18 cellular contexts compared by ENCODE assay signal in genomic region chr2:139374307-139374850, GRCh38.
DNase-seq lines count a peak whose midpoint lies in the region; ATAC-seq and TF ChIP-seq lines count a peak whose summit lies in the region.
"Had no signal": no experiment of that assay in that cellular context is flagged by ENCODE, and none has a peak within 500 bp of the region (broad histone marks: within the 10 kb centered on the region; RNA-seq: fewer than 3 reads in every experiment).

No MANE protein-coding gene starts in this region.

- CTCF ChIA-PET in HEK293T (lab: Yijun Ruan, JAX): no interaction called here

- no peaks in the 10 kb centered on the region for H3K36me3 ChIP-seq in left lung
- H3K36me3 ChIP-seq in stomach: no peaks in the 10 kb centered on the region
- H3K36me3 ChIP-seq: HAP-1 had no signal

- H3K4me1 ChIP-seq in left lung (no peaks in the 10 kb centered on the region), stomach (no peaks in the 10 kb centered on the region)
- H3K4me1 ChIP-seq: Caco-2, HAP-1 had no signal

- ATAC-seq in left lung (peak; percentile 46), GM18505 (IDR thresholded peaks at IDR 0.05; ENCODE audit: unreplicated experiment) (no peak)
- no peak for ATAC-seq in activated CD4-positive, CD25-positive, alpha-beta regulatory T cell treated with anti-CD3 and anti-CD28 coated beads, Interleukin-2, amount 50 U/mL, for 24 hours
- ATAC-seq: GM12878 had no signal

- H3K27ac ChIP-seq in left lung: no peak overlapping the region
- no peak overlapping the region for H3K27ac ChIP-seq in stomach
- H3K27ac ChIP-seq: C4-2B, GM23248, HL-60 had no signal

- WGBS in stomach, 5 donors: 78 to 86% (median 83%) methylated on average over 4 of the region's 4 CpGs

- POLR2A ChIA-PET in HEK293T (lab: Yijun Ruan, JAX): no interaction called here

- DNase-seq in AML-193 (lab: John Stamatoyannopoulos, UW) (peak; percentile 4 to 24), HEK293T (ENCODE audit: extremely low spot score) (no peak), epithelial cell of proximal tubule (ENCODE audit: low read depth) (peak; percentile 35), left lung (no peak), NCI-H2029 treated with DMSO at 0.1 percent for 48 hours (lab: John Stamatoyannopoulos, UW) (no peak), stomach (no peak)
- DNase-seq: ACHN; Caco-2; CD4-positive, alpha-beta T cell; DND-41; EL; GM23248 had no signal

- TF ChIP-seq EP300 in stomach (IDR thresholded peaks at IDR 0.05): no peak

- TF ChIP-seq CTCF in epithelial cell of proximal tubule (conservative IDR thresholded peaks at IDR 0.05; ENCODE audit: low read depth, low read length): no peak
- no peak for TF ChIP-seq CTCF in left lung (IDR thresholded peaks at IDR 0.05)
- no peak for TF ChIP-seq CTCF in stomach (IDR thresholded peaks at IDR 0.05)

- no peaks in the 10 kb centered on the region for H3K27me3 ChIP-seq in left lung
- H3K27me3 ChIP-seq in stomach: no peaks in the 10 kb centered on the region

- peaks cover 0 to 8% of the 10 kb centered on the region in 2 donors for H3K9me3 ChIP-seq in left lung
- H3K9me3 ChIP-seq in stomach: no peaks in the 10 kb centered on the region
- H3K9me3 ChIP-seq: Caco-2, HAP-1 had no signal

- no peak overlapping the region for H3K4me3 ChIP-seq in epithelial cell of proximal tubule (ENCODE audit: low read depth, low read length)
- no peak overlapping the region for H3K4me3 ChIP-seq in left lung
- H3K4me3 ChIP-seq in stomach: no peak overlapping the region
- H3K4me3 ChIP-seq: GM12878, GM23248, HAP-1 had no signal

- TF ChIP-seq POLR2A in GM18505 (IDR thresholded peaks at IDR 0.05; ENCODE audit: borderline replicate concordance, extremely low read depth, insufficient read depth, insufficient read length): no peak
- TF ChIP-seq POLR2A in stomach (IDR thresholded peaks at IDR 0.05): no peak

- intact Hi-C loops in left lung (cut with DNase I) (no loop called here), stomach (cut with DNase I; ENCODE audit: low total_unique reads) (no loop called here)

TF ChIP-seq in HEK293T, 16 proteins besides CTCF, POLR2A, EP300 and RAD21:
- TF ChIP-seq SUZ12 (IDR thresholded peaks at IDR 0.05) (no peak), FOXM1 (IDR thresholded peaks at IDR 0.05; ENCODE audit: borderline replicate concordance) (no peak), ARNT (IDR thresholded peaks at IDR 0.05) (no peak), LEF1 (IDR thresholded peaks at IDR 0.05; ENCODE audit: borderline replicate concordance) (no peak), PKNOX1 (IDR thresholded peaks at IDR 0.05) (peak; percentile 60), L3MBTL2 (conservative IDR thresholded peaks at IDR 0.05) (no peak), TARDBP (IDR thresholded peaks at IDR 0.05) (no peak), ZNF384 (IDR thresholded peaks at IDR 0.05) (no peak)
TF ChIP-seq in HEK293T: peak in this region for 1.

Comparison
In these comparisons a context has a peak if more than half of its experiments do, and no peak if none do; other contexts are left out.
1. DNase-seq: peak in AML-193 (2 of 2) and epithelial cell of proximal tubule (single experiment); none in HEK293T (single experiment), left lung (0 of 2), NCI-H2029 treated with DMSO at 0.1 percent for 48 hours (single experiment) and stomach (single experiment).